ENCODE assay signal across 9 cellular contexts in the genomic region with DNA sequence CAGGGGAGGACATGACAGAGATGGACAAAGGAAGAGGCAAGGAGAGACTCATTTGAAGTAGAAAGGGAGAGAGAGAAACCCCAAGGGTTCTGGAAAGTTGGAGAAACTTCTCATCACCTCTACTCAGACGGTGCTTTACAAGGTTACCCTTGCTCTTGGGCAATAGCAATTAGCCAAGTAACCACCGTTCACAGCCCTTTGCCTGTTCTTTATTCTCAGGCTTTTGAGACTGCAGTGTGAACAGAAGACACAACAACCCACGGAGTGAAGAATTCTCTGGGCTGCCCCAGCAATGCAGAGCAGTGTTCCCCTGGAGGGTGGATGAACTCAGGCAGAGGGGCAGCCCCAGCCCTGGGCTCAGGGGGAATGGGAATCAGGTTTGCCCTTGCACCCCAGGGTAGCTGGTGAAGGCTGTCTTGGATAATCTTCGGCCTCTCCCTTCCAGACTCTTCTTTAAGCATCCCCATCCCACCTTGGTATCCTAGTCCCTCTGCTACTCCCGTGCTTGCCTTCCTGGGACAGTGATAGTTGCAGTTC.
DNase-seq lines count a peak whose midpoint lies in the region; ATAC-seq and TF ChIP-seq lines count a peak whose summit lies in the region.
"Had no signal": no experiment of that assay in that cellular context is flagged by ENCODE, and none has a peak within 500 bp of the region (broad histone marks: within the 10 kb centered on the region; RNA-seq: fewer than 3 reads in every experiment).

No MANE protein-coding gene starts in this region.

- DNase-seq in heart left ventricle (no peak), cardiac septum (ENCODE audit: low spot score) (no peak), esophagus muscularis mucosa (ENCODE audit: extremely low spot score) (no peak), omental fat pad (ENCODE audit: low spot score) (no peak), upper lobe of right lung (no peak), NCI-H146 (lab: John Stamatoyannopoulos, UW) (no peak), NCI-H82 treated with DMSO at 0.1 percent for 48 hours (lab: John Stamatoyannopoulos, UW; ENCODE audit: unreplicated experiment) (no peak)
- no peak for DNase-seq in activated CD4-positive, alpha-beta T cell treated with anti-CD3 and anti-CD28 coated beads, Interleukin-2, amount 50 U/mL, for 48 hours

- no peaks in the 10 kb centered on the region for H3K27me3 ChIP-seq in heart left ventricle
- no peaks in the 10 kb centered on the region for H3K27me3 ChIP-seq in esophagus muscularis mucosa
- no peaks in the 10 kb centered on the region for H3K27me3 ChIP-seq in upper lobe of right lung

- H3K4me3 ChIP-seq in heart left ventricle (no peak overlapping the region), esophagus muscularis mucosa (no peak overlapping the region), upper lobe of right lung (no peak overlapping the region)

- no peak for TF ChIP-seq EP300 in esophagus muscularis mucosa (IDR thresholded peaks at IDR 0.05)

- intact Hi-C loops in heart left ventricle (cut with DNase I), result loop anchor here in 7 of 10 donors (1.0 to 5.0 kb wide), 4 partner anchors 24 to 34 kb away; no protein-coding TSS in a partner anchor
- intact Hi-C loops in cardiac septum (cut with DNase I), result loop anchor here (2.0 to 10.0 kb wide), 2 partner anchors 28 to 512 kb away; no protein-coding TSS in a partner anchor
- intact Hi-C loops in esophagus muscularis mucosa (cut with DNase I), result no loop called here
- intact Hi-C loops in upper lobe of right lung (cut with DNase I), result no loop called here

- no peak for TF ChIP-seq POLR2A in heart left ventricle (IDR thresholded peaks at IDR 0.05)
- TF ChIP-seq POLR2A in esophagus muscularis mucosa (IDR thresholded peaks at IDR 0.05; ENCODE audit: low read depth), result no peak

- H3K27ac ChIP-seq in heart left ventricle (peak overlapping the region; percentile 80 to 98 (median 92)), esophagus muscularis mucosa (replicated peaks in 1 of 4) (peak overlapping the region; percentile 87 to 95 (median 92)), upper lobe of right lung (peak overlapping the region; percentile 80)

- 43 to 60% (median 57%) methylated on average over 5 of the region's 5 CpGs for WGBS in heart left ventricle, 4 donors
- 57% methylated on average over 5 of the region's 5 CpGs for WGBS in esophagus muscularis mucosa

- ATAC-seq in heart left ventricle (peak in 1 of 4 donors; percentile 1), omental fat pad (ENCODE audit: low FRiP score) (peak; percentile 4), upper lobe of right lung (no peak)
- ATAC-seq: activated CD4-positive, CD25-positive, alpha-beta regulatory T cell treated with anti-CD3 and anti-CD28 coated beads, Interleukin-2, amount 50 U/mL, for 24 hours had no signal

- no peak for TF ChIP-seq CTCF in heart left ventricle (IDR thresholded peaks at IDR 0.05)
- TF ChIP-seq CTCF in esophagus muscularis mucosa (IDR thresholded peaks at IDR 0.05), result no peak
- TF ChIP-seq CTCF in omental fat pad (IDR thresholded peaks at IDR 0.05), result no peak
- TF ChIP-seq CTCF in upper lobe of right lung (IDR thresholded peaks at IDR 0.05), result no peak

- H3K4me1 ChIP-seq in heart left ventricle (peaks cover 32 to 69% (median 58%) of the 10 kb centered on the region in 12 donors), esophagus muscularis mucosa (peaks cover 59 to 82% (median 77%) of the 10 kb centered on the region in 4 donors), upper lobe of right lung (peaks cover 53% of the 10 kb centered on the region)

- H3K36me3 ChIP-seq in heart left ventricle, result no peaks in the 10 kb centered on the region
- H3K36me3 ChIP-seq in esophagus muscularis mucosa, result no peaks in the 10 kb centered on the region
- H3K36me3 ChIP-seq in upper lobe of right lung, result no peaks in the 10 kb centered on the region

- H3K9me3 ChIP-seq in heart left ventricle, result no peaks in the 10 kb centered on the region
- no peaks in the 10 kb centered on the region for H3K9me3 ChIP-seq in esophagus muscularis mucosa
- H3K9me3 ChIP-seq in upper lobe of right lung, result no peaks in the 10 kb centered on the region

Comparison
In these comparisons a context has a peak if more than half of its experiments do, and no peak if none do; other contexts are left out.
1. intact Hi-C loops: an anchor here in heart left ventricle (1.0 to 5.0 kb wide) and cardiac septum (2.0 to 10.0 kb wide); none called in esophagus muscularis mucosa and upper lobe of right lung.